15 cellular contexts compared by ENCODE assay signal in the genomic region with DNA sequence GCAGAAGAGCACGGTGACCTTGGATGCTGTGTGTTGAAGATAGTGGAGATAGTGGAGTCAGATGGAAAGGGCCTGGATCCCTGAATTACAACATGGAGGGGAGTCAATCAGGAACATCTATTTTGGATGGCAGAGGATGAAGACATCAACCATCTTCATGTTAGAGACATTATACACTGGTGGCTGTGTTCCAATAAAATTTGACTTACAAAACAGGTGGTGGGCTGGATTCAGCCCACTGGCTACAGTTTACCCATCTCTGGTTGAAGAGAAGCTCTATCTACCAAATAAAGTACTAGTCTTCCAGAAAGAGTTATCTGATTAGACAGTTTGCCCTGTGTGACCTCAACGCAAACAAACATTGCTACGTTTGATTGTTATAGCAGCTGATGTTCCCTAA.
"Had no signal": no experiment of that assay in that cellular context is flagged by ENCODE, and none has a peak within 500 bp of the region (broad histone marks: within the 10 kb centered on the region; RNA-seq: fewer than 3 reads in every experiment).

No MANE protein-coding gene starts in this region.

- H3K4me3 Mint-ChIP-seq: activated naive CD8-positive, alpha-beta T cell; central memory CD8-positive, alpha-beta T cell had no signal

- ATAC-seq: right lobe of liver had no signal

- H3K27me3 ChIP-seq: brain microvascular endothelial cell, colonic mucosa, left lung, right lobe of liver had no signal

- H3K4me3 ChIP-seq: colonic mucosa, left lung, psoas muscle, right lobe of liver had no signal

- H3K36me3 ChIP-seq: brain microvascular endothelial cell, colonic mucosa, left lung, right lobe of liver had no signal

- H3K9me3 ChIP-seq: colonic mucosa, left lung, psoas muscle, right lobe of liver had no signal

- H3K27me3 Mint-ChIP-seq: activated naive CD8-positive, alpha-beta T cell; central memory CD8-positive, alpha-beta T cell had no signal

- H3K9me3 Mint-ChIP-seq: central memory CD8-positive, alpha-beta T cell had no signal

- DNase-seq: activated CD4-positive, alpha-beta T cell treated with anti-CD3 and anti-CD28 coated beads for 1 hour; activated T-cell treated with anti-CD3 and anti-CD28 coated beads for 4 hours; brain microvascular endothelial cell; colonic mucosa; kidney; mammary epithelial cell; right lobe of liver; stimulated activated CD8-positive, alpha-beta memory T cell treated with anti-CD3 and anti-CD28 coated beads, Interleukin-4, amount 100 ng/mL, for 48 hours; stimulated activated naive CD4-positive, alpha-beta T cell; T-helper 2 cell had no signal

- H3K27ac ChIP-seq: brain microvascular endothelial cell, colonic mucosa, left lung, right lobe of liver, VCaP had no signal

- H3K4me1 ChIP-seq: colonic mucosa, right lobe of liver had no signal

- H3K27ac Mint-ChIP-seq: activated naive CD8-positive, alpha-beta T cell had no signal
